ENCODE assay signal across 1 cellular context in the genomic region with DNA sequence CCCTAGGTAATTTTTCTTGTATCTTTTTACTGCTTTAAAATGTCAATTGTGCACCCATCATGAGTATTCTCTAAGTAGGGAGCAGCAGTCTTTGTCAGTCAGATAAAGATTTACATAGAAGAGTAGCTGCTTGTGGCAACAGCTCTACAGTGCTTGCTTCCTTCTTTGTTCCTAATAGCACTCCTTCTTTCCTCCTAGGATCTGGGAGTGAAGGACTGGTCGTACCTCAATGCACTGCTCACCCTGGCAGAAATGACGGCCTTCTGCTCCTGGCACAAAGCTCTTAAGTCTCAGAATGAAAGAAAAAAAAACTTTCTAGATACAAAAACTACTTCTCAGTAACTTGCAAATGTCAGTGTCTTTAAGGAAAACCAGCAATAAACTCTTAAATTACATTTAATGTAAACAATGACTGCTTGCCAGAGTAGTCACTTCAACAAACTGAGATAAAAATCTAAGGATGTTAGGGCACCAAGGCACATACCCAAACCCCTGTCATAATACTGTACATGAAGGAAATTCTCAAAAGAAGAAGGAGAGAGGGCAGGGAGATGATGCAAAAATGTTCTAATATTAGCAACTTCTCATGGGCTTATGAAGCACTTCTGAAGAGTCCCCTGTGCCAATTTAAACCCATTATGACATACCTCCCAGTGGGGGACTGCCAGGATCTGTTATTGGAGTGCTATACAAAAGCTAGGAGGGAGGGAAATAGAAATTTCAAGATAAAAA.
TF ChIP-seq lines count a peak whose summit lies in the region.

No MANE protein-coding gene starts in this region.

TF ChIP-seq in A549, 52 proteins besides CTCF, POLR2A, EP300 and RAD21 (continued from another document):
- TF ChIP-seq REST (IDR thresholded peaks at IDR 0.05) (no peak), JUNB (IDR thresholded peaks at IDR 0.05) (no peak), NR3C1 (IDR thresholded peaks at IDR 0.05) (no peak), FOSL2 (IDR thresholded peaks at IDR 0.05) (no peak), FOSL2 (CRISPR knock-in tag; IDR thresholded peaks at IDR 0.05) (no peak), CHD4 (IDR thresholded peaks at IDR 0.05; ENCODE audit: borderline replicate concordance) (no peak), TP53 (CRISPR knock-in tag; IDR thresholded peaks at IDR 0.05) (no peak), RARB (CRISPR knock-in tag; IDR thresholded peaks at IDR 0.05) (no peak), E2F6 (IDR thresholded peaks at IDR 0.05; ENCODE audit: borderline replicate concordance, low read depth) (no peak), FOSB (CRISPR knock-in tag; IDR thresholded peaks at IDR 0.05) (no peak), PBX3 (IDR thresholded peaks at IDR 0.05) (no peak), SREBF2 (IDR thresholded peaks at IDR 0.05) (no peak), TFCP2L1 (CRISPR knock-in tag; IDR thresholded peaks at IDR 0.05) (no peak), JUN (IDR thresholded peaks at IDR 0.05) (no peak), BCL3 (IDR thresholded peaks at IDR 0.05) (no peak), RNF2 (IDR thresholded peaks at IDR 0.05; ENCODE audit: borderline replicate concordance, low read depth) (no peak), NFE2L2 (conservative IDR thresholded peaks at IDR 0.05; ENCODE audit: low read length) (no peak)
